8 cellular contexts compared by ENCODE assay signal in the genomic region with DNA sequence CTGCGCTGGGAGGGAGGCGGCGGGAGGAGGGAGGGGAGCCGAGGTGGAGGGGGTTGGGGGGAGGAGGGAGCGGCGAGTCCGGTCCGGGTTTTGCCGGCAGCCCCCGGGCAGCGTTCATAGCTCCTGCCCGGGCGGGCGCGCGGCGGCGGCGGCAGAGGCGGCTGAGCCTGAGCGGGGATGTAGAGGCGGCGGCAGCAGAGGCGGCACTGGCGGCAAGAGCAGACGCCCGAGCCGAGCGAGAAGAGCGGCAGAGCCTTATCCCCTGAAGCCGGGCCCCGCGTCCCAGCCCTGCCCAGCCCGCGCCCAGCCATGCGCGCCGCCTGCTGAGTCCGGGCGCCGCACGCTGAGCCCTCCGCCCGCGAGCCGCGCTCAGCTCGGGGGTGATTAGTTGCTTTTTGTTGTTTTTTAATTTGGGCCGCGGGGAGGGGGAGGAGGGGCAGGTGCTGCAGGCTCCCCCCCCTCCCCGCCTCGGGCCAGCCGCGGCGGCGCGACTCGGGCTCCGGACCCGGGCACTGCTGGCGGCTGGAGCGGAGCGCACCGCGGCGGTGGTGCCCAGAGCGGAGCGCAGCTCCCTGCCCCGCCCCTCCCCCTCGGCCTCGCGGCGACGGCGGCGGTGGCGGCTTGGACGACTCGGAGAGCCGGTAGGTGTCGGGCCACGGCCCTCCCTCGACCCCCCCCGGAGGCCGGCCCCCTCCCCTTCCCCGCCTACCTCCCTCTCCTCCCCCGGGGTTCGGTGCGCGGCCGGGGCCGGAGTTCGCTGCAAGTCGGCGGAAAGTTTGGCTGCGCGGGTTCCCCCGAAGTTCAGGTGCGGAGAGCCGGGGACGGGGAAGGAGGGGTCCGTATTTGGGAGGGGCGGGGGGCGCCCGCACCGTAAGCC. TPM values are rescaled to one million over a fixed set of nuclear protein-coding genes. Genes with fewer than 3 reads are reported as not detected.
DNase-seq lines count a peak whose midpoint lies in the region; ATAC-seq and TF ChIP-seq lines count a peak whose summit lies in the region.

A gene (plus strand): TSS at position 145 of the 877 bp plus-strand sequence. CDS start 32,175 bp downstream, outside the sequence.

- peak within 1 kb of the TSS; percentile 64; the same call in 1 of the 2 replicates for H2AFZ ChIP-seq in KMS-11 (ENCODE audit: low read depth)

- no peak for TF ChIP-seq CTCF in C4-2B (conservative IDR thresholded peaks at IDR 0.05)
- no peak for TF ChIP-seq CTCF in KMS-11 (conservative IDR thresholded peaks at IDR 0.05; ENCODE audit: low read depth, low read length)
- no peak for TF ChIP-seq CTCF in ascending aorta (IDR thresholded peaks at IDR 0.05)
- no peak for TF ChIP-seq CTCF in right atrium auricular region (IDR thresholded peaks at IDR 0.05)

- DNase-seq in GM19238 (ENCODE audit: insufficient read length, low spot score), result peak; percentile 80
- peak; percentile 70 for DNase-seq in SHP77 treated with DMSO at 0.1 percent for 48 hours (lab: John Stamatoyannopoulos, UW)
- peak in 1 of 2 donors; percentile 88 for DNase-seq in ascending aorta (ENCODE audit: low spot score in 2 of 2)
- no peak for DNase-seq in right atrium auricular region (ENCODE audit: low spot score)
- peak; percentile 83 to 98 (median 88) for DNase-seq in posterior cingulate gyrus

- H3K36me3 ChIP-seq in KMS-11 (ENCODE audit: insufficient read depth) (no peaks in the 10 kb centered on the region), ascending aorta (no peaks in the 10 kb centered on the region), right atrium auricular region (no peaks in the 10 kb centered on the region)

- no peak within 1 kb of the TSS for H3K4me3 ChIP-seq in KMS-11 (IDR thresholded peaks at IDR 0.05; ENCODE audit: insufficient read depth, low read depth, low read length)
- peak within 1 kb of the TSS; percentile 76 to 79 for H3K4me3 ChIP-seq in ascending aorta
- H3K4me3 ChIP-seq in right atrium auricular region, result peak within 1 kb of the TSS; percentile 94 to 98

- H3K4me1 ChIP-seq in KMS-11 (ENCODE audit: low read depth, poor library complexity, severe bottlenecking), result peaks cover 53% of the 10 kb centered on the region
- peaks cover 15 to 28% of the 10 kb centered on the region in 2 donors for H3K4me1 ChIP-seq in ascending aorta
- H3K4me1 ChIP-seq in right atrium auricular region, result peaks cover 0 to 58% of the 10 kb centered on the region in 2 donors

- H3K4me2 ChIP-seq in KMS-11, result peak within 1 kb of the TSS; percentile 94

- H3K9me3 ChIP-seq in ascending aorta, result no peaks in the 10 kb centered on the region
- no peaks in the 10 kb centered on the region for H3K9me3 ChIP-seq in right atrium auricular region

- H3K27ac ChIP-seq in C4-2B (peak within 1 kb of the TSS; percentile 62), KMS-11 (peak within 1 kb of the TSS; percentile 69), ascending aorta (peak within 1 kb of the TSS; percentile 96), right atrium auricular region (peak within 1 kb of the TSS; percentile 94 to 97)

- no peak for ATAC-seq in GM21526 (IDR thresholded peaks at IDR 0.05; ENCODE audit: low FRiP score, unreplicated experiment)

- no peaks in the 10 kb centered on the region for H3K27me3 ChIP-seq in KMS-11 (ENCODE audit: insufficient read depth, low read depth)
- H3K27me3 ChIP-seq in ascending aorta, result no peaks in the 10 kb centered on the region
- no peaks in the 10 kb centered on the region for H3K27me3 ChIP-seq in right atrium auricular region

- intact Hi-C loops in ascending aorta (cut with DNase I) (loop anchor here (1.0 to 2.0 kb wide), 3 partner anchors 10 to 99 kb away; no protein-coding TSS in a partner anchor), posterior cingulate gyrus (cut with DNase I) (loop anchor here (1.0 kb wide), 1 partner anchor 11 kb away; no protein-coding TSS in a partner anchor)

- peaks cover 48% of the 10 kb centered on the region for H3K79me2 ChIP-seq in KMS-11 (ENCODE audit: insufficient read depth, low read depth)

- peak within 1 kb of the TSS; percentile 79 for H3K9ac ChIP-seq in KMS-11

- H4K20me1 ChIP-seq in KMS-11 (ENCODE audit: insufficient read depth), result peaks cover 13% of the 10 kb centered on the region; the same call in 1 of the 2 replicates

RNA-seq across cellular contexts. Expression of the gene that starts here (rescaled TPM):
- 41.9 TPM for total RNA-seq in ascending aorta
- 10 to 100 TPM; 57.9 to 59.5 TPM for total RNA-seq in right atrium auricular region
